In genomic region chr7:102478314-102479206, GRCh38 we compare ENCODE assay signal across 8 cellular contexts. TPM values are rescaled to one million over a fixed set of nuclear protein-coding genes. Genes with fewer than 3 reads are reported as not detected.
DNase-seq lines count a peak whose midpoint lies in the region; ATAC-seq and TF ChIP-seq lines count a peak whose summit lies in the region.
"Not testable (repeated sequence)": the region's sequence is repeated elsewhere in the genome, so short reads cannot be mapped to it uniquely, and the experiment has no call there.

Gene POLR2J (minus strand): TSS chr7:102478922. CDS start chr7:102478860, 62 bp downstream.

- not testable (repeated sequence) for H3K27ac ChIP-seq in left lung; aorta (ENCODE audit: low read depth in 1 of 2, low read length in 2 of 2)

- H3K9me3 ChIP-seq in left lung; aorta (ENCODE audit: control insufficient read depth, low read length): not testable (repeated sequence)

- H3K4me1 ChIP-seq in left lung; aorta (ENCODE audit: control insufficient read depth in 1 of 2, insufficient read depth in 2 of 2, low read length in 2 of 2): not testable (repeated sequence)

- ATAC-seq in GM18858 (IDR thresholded peaks at IDR 0.05; ENCODE audit: unreplicated experiment) (peak; percentile 68), HG02840 (IDR thresholded peaks at IDR 0.05; ENCODE audit: low FRiP score, unreplicated experiment) (peak; percentile 83), left lung (peak; percentile 94), aorta (ENCODE audit: low FRiP score) (peak; percentile 95)

- DNase-seq in NB4 (ENCODE audit: low read depth) = peak; percentile 87
- DNase-seq in activated CD8-positive, alpha-beta memory T cell treated with anti-CD3 and anti-CD28 coated beads for 4 hours (ENCODE audit: low read depth in 2 of 2) = peak; percentile 82 to 98
- peak; percentile 76 for DNase-seq in dermis blood vessel endothelial cell
- peak; percentile 92 to 94 for DNase-seq in left lung
- peak; percentile 82 to 85 for DNase-seq in stimulated activated CD4-positive, alpha-beta T cell treated with anti-CD3 and anti-CD28 coated beads, Interleukin-12 subunit alpha, Interleukin-12 subunit beta, amount 100 ng/mL, for 24 hours (ENCODE audit: low read depth in 2 of 2)
- DNase-seq in aorta = peak; percentile 88 to 95

- intact Hi-C loops in left lung (cut with DNase I); aorta (cut with DNase I): not testable (repeated sequence)

- TF ChIP-seq CTCF in NB4 (IDR thresholded peaks at IDR 0.05; ENCODE audit: low read depth, low read length) = peak; percentile 11
- peak; percentile 37 to 45 for TF ChIP-seq CTCF in left lung (IDR thresholded peaks at IDR 0.05)

- TF ChIP-seq POLR2A in NB4 (IDR thresholded peaks at IDR 0.05; ENCODE audit: extremely low read depth, insufficient read length) = not testable (repeated sequence)

- H3K36me3 ChIP-seq in left lung = peaks cover 0 to 10% of the 10 kb centered on the region in 2 donors
- H3K36me3 ChIP-seq in aorta (ENCODE audit: control insufficient read depth in 1 of 2, insufficient read depth in 2 of 2, low read length in 1 of 2) = not testable (repeated sequence)

- not testable (repeated sequence) for H3K27me3 ChIP-seq in left lung; aorta (ENCODE audit: control insufficient read depth in 1 of 2, insufficient read depth in 2 of 2, low read length in 1 of 2)

- H3K4me3 ChIP-seq in NB4 (ENCODE audit: low read depth, low read length) (peak within 1 kb of the TSS; percentile 49), left lung (peak within 1 kb of the TSS; percentile 32 to 35)
- not testable (repeated sequence) for H3K4me3 ChIP-seq in aorta (ENCODE audit: low read length in 2 of 2)

- 0% methylated on average over 31 to 60 of the region's 72 CpGs for WGBS in aorta, 2 donors

RNA-seq across cellular contexts. Expression of gene POLR2J, which starts in this region (rescaled TPM):
- 19.9 and 22.4 TPM in 2 replicates for total RNA-seq in dermis blood vessel endothelial cell
- 10 to 100 TPM; 30.5 to 39.0 TPM for total RNA-seq in left lung
- total RNA-seq in aorta = 10 to 100 TPM; 29.6 to 35.9 TPM
- 10 to 100 TPM; 90.0 to 92.9 TPM for polyA plus RNA-seq in aorta
